In genomic region chr17:4635823-4636375, GRCh38 we compare ENCODE assay signal across 10 cellular contexts. TPM values are rescaled to one million over a fixed set of nuclear protein-coding genes. Genes with fewer than 3 reads are reported as not detected.
DNase-seq lines count a peak whose midpoint lies in the region; ATAC-seq lines count a peak whose summit lies in the region.
"Had no signal": no experiment of that assay in that cellular context is flagged by ENCODE, and none has a peak within 500 bp of the region (broad histone marks: within the 10 kb centered on the region; RNA-seq: fewer than 3 reads in every experiment).

No MANE protein-coding gene starts in this region.

- peaks cover 52% of the 10 kb centered on the region for H3K27me3 Mint-ChIP-seq in activated T-cell treated with anti-CD3 and anti-CD28 coated beads, Interleukin-2, amount 50 U/mL, for 4 hours (ENCODE audit: low read depth)

- H3K4me3 Mint-ChIP-seq in activated T-cell treated with anti-CD3 and anti-CD28 coated beads, Interleukin-2, amount 50 U/mL, for 4 hours: no peak overlapping the region
- H3K4me3 Mint-ChIP-seq in stimulated activated effector memory CD8-positive, alpha-beta T cell treated with anti-CD3 and anti-CD28 coated beads, Interleukin-12 subunit alpha, Interleukin-12 subunit beta, amount 100 ng/mL, for 72 hours: no peak overlapping the region
- H3K4me3 Mint-ChIP-seq: activated CD4-positive, alpha-beta T cell treated with anti-CD3 and anti-CD28 coated beads, Interleukin-2, amount 10 ng/mL, durations not matched to agents 7 days and 5 days had no signal

- H3K27ac ChIP-seq in SK-N-MC: no peak overlapping the region

- 0 out of 2 replicates have a peak overlapping the region, but pooled peaks have one; percentile 25 for H3K4me3 ChIP-seq in SK-N-MC

- no peaks in the 10 kb centered on the region for H3K36me3 Mint-ChIP-seq in activated T-cell treated with anti-CD3 and anti-CD28 coated beads, Interleukin-2, amount 50 U/mL, for 4 hours (ENCODE audit: insufficient read depth)
- H3K36me3 Mint-ChIP-seq in stimulated activated effector memory CD8-positive, alpha-beta T cell treated with anti-CD3 and anti-CD28 coated beads, Interleukin-12 subunit alpha, Interleukin-12 subunit beta, amount 100 ng/mL, for 72 hours: no peaks in the 10 kb centered on the region

- H3K9me3 Mint-ChIP-seq in activated T-cell treated with anti-CD3 and anti-CD28 coated beads, Interleukin-2, amount 50 U/mL, for 4 hours: no peaks in the 10 kb centered on the region
- no peaks in the 10 kb centered on the region for H3K9me3 Mint-ChIP-seq in stimulated activated effector memory CD8-positive, alpha-beta T cell treated with anti-CD3 and anti-CD28 coated beads, Interleukin-12 subunit alpha, Interleukin-12 subunit beta, amount 100 ng/mL, for 72 hours
- H3K9me3 Mint-ChIP-seq: activated CD4-positive, alpha-beta T cell treated with anti-CD3 and anti-CD28 coated beads, Interleukin-2, amount 10 ng/mL, durations not matched to agents 7 days and 5 days had no signal

- DNase-seq in activated T-cell treated with anti-CD3 and anti-CD28 coated beads, Interleukin-2, amount 50 U/mL, for 4 hours: no peak
- no peak for DNase-seq in activated T-cell treated with anti-CD3 and anti-CD28 coated beads, Interleukin-2, amount 50 U/mL, for 1 hour
- DNase-seq in SK-N-MC (ENCODE audit: low read depth, low spot score) (no peak), NCI-H524 treated with DMSO at 0.1 percent for 48 hours (lab: John Stamatoyannopoulos, UW) (no peak), NCI-H2029 treated with DMSO at 0.1 percent for 48 hours (lab: John Stamatoyannopoulos, UW) (no peak)
- DNase-seq in stimulated activated effector memory CD8-positive, alpha-beta T cell treated with anti-CD3 and anti-CD28 coated beads, Interleukin-12 subunit alpha, Interleukin-12 subunit beta, amount 100 ng/mL, for 72 hours (ENCODE audit: low spot score in 2 of 2): no peak
- DNase-seq in activated CD4-positive, alpha-beta T cell treated with anti-CD3 and anti-CD28 coated beads for 4 hours: no peak
- DNase-seq: activated CD4-positive, alpha-beta T cell treated with anti-CD3 and anti-CD28 coated beads, Interleukin-2, amount 10 ng/mL, durations not matched to agents 7 days and 5 days; NCI-H1092 treated with DMSO at 0.1 percent for 48 hours had no signal

- H3K27ac Mint-ChIP-seq in stimulated activated effector memory CD8-positive, alpha-beta T cell treated with anti-CD3 and anti-CD28 coated beads, Interleukin-12 subunit alpha, Interleukin-12 subunit beta, amount 100 ng/mL, for 72 hours: no peak overlapping the region
- H3K27ac Mint-ChIP-seq: activated CD4-positive, alpha-beta T cell treated with anti-CD3 and anti-CD28 coated beads, Interleukin-2, amount 10 ng/mL, durations not matched to agents 7 days and 5 days had no signal

- peak; percentile 19 to 32 for ATAC-seq in activated T-cell treated with anti-CD3 and anti-CD28 coated beads, Interleukin-2, amount 50 U/mL, for 4 hours
- peak; percentile 68 for ATAC-seq in HG02884 (IDR thresholded peaks at IDR 0.05; ENCODE audit: unreplicated experiment)
- peak; percentile 53 for ATAC-seq in stimulated activated effector memory CD8-positive, alpha-beta T cell treated with anti-CD3 and anti-CD28 coated beads, Interleukin-12 subunit alpha, Interleukin-12 subunit beta, amount 100 ng/mL, for 72 hours

- no peaks in the 10 kb centered on the region for H3K36me3 ChIP-seq in SK-N-MC (ENCODE audit: insufficient read depth, low read length)

- H3K9ac ChIP-seq in SK-N-MC (ENCODE audit: insufficient read length): no peak overlapping the region

- H3K4me1 Mint-ChIP-seq in activated T-cell treated with anti-CD3 and anti-CD28 coated beads, Interleukin-2, amount 50 U/mL, for 4 hours (ENCODE audit: low read depth): peaks cover 24% of the 10 kb centered on the region
- peaks cover 20% of the 10 kb centered on the region for H3K4me1 Mint-ChIP-seq in stimulated activated effector memory CD8-positive, alpha-beta T cell treated with anti-CD3 and anti-CD28 coated beads, Interleukin-12 subunit alpha, Interleukin-12 subunit beta, amount 100 ng/mL, for 72 hours

- no peaks in the 10 kb centered on the region for H3K9me3 ChIP-seq in SK-N-MC (ENCODE audit: low read depth, low read length)

RNA-seq across cellular contexts. Expression of gene ALOX15, which starts 5.6 kb away (rescaled TPM):
- total RNA-seq in activated T-cell treated with anti-CD3 and anti-CD28 coated beads, Interleukin-2, amount 50 U/mL, for 4 hours: not detected

RNA-seq across cellular contexts. Expression of gene SMTNL2, which starts 51.6 kb away (rescaled TPM):
- total RNA-seq in activated T-cell treated with anti-CD3 and anti-CD28 coated beads, Interleukin-2, amount 50 U/mL, for 4 hours: not detected
- total RNA-seq: activated CD4-positive, alpha-beta T cell treated with anti-CD3 and anti-CD28 coated beads, Interleukin-2, amount 10 ng/mL, durations not matched to agents 7 days and 5 days had no signal
